21 cellular contexts compared by ENCODE assay signal in the genomic region with DNA sequence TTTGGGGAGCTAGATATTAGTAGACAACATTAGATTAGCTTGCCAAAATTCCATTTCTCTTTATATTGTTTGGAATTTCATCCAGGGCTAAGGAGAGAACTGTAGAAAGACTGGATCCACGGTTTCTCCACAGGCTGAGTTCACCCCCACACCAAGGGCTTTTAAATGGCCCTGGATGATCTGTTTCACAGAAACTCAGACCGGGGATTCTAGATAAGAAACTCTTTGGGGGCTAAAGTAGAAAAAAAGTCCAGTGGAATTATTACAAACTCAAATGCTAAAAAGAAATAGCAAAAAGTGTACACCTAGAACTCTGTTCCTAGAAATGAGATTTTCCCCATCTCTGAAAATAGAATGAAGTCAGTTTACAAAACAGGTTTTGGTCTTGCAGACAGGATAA.
"Had no signal": no experiment of that assay in that cellular context is flagged by ENCODE, and none has a peak within 500 bp of the region (broad histone marks: within the 10 kb centered on the region; RNA-seq: fewer than 3 reads in every experiment).

No MANE protein-coding gene starts in this region.

- H3K9me3 Mint-ChIP-seq: activated naive CD4-positive, alpha-beta T cell treated with anti-CD3 and anti-CD28 coated beads for 36 hours; activated T-cell treated with anti-CD3 and anti-CD28 coated beads, Interleukin-2, amount 50 U/mL, for 24 hours; dendritic cell treated with granulocyte-macrophage colony-stimulating factor and Interleukin-4, amounts not matched to agents 40 ng/mL and 50 ng/mL, for 4 days; neural crest cell had no signal

- H3K36me3 ChIP-seq: esophagus muscularis mucosa, gastroesophageal sphincter, left ventricle myocardium inferior, right atrium auricular region, thoracic aorta, upper lobe of left lung had no signal

- DNase-seq: activated CD4-positive, alpha-beta T cell treated with anti-CD3 and anti-CD28 coated beads, Interleukin-2, amount 50 U/mL, for 1 hour; activated naive CD4-positive, alpha-beta T cell treated with anti-CD3 and anti-CD28 coated beads for 36 hours; activated T-cell treated with anti-CD3 and anti-CD28 coated beads, Interleukin-2, amount 50 U/mL, for 24 hours; effector CD8-positive, alpha-beta T cell; heart right ventricle; kidney glomerular epithelial cell; left ventricle myocardium inferior; mammary epithelial cell; midbrain; SK-N-SH; stimulated activated CD4-positive, alpha-beta T cell treated with anti-CD3 and anti-CD28 coated beads, Interleukin-12 subunit alpha, Interleukin-12 subunit beta, amount 100 ng/mL, for 4 hours; stimulated activated CD4-positive, alpha-beta T cell treated with anti-CD3 and anti-CD28 coated beads, Interleukin-2, amount 100 ng/mL, for 24 hours; T1000; upper lobe of left lung had no signal

- ATAC-seq: gastroesophageal sphincter, heart right ventricle had no signal

- H3K4me3 ChIP-seq: esophagus muscularis mucosa, gastroesophageal sphincter, heart right ventricle, left ventricle myocardium inferior, right atrium auricular region, thoracic aorta, upper lobe of left lung had no signal

- H3K27me3 Mint-ChIP-seq: activated T-cell treated with anti-CD3 and anti-CD28 coated beads, Interleukin-2, amount 50 U/mL, for 24 hours; dendritic cell treated with granulocyte-macrophage colony-stimulating factor and Interleukin-4, amounts not matched to agents 40 ng/mL and 50 ng/mL, for 4 days; progenitor cell of endocrine pancreas had no signal

- H3K9me3 ChIP-seq: esophagus muscularis mucosa, gastroesophageal sphincter, heart right ventricle, left ventricle myocardium inferior, right atrium auricular region, SK-N-SH, thoracic aorta, upper lobe of left lung had no signal

- H3K4me3 Mint-ChIP-seq: activated naive CD4-positive, alpha-beta T cell treated with anti-CD3 and anti-CD28 coated beads for 36 hours; activated T-cell treated with anti-CD3 and anti-CD28 coated beads, Interleukin-2, amount 50 U/mL, for 24 hours; dendritic cell treated with granulocyte-macrophage colony-stimulating factor and Interleukin-4, amounts not matched to agents 40 ng/mL and 50 ng/mL, for 4 days; neural crest cell had no signal

- H3K27ac ChIP-seq: esophagus muscularis mucosa, gastroesophageal sphincter, right atrium auricular region, thoracic aorta had no signal

- H3K9ac ChIP-seq: SK-N-SH had no signal

- H3K4me1 ChIP-seq: esophagus muscularis mucosa, gastroesophageal sphincter, right atrium auricular region had no signal

- H3K27me3 ChIP-seq: esophagus muscularis mucosa, gastroesophageal sphincter, heart right ventricle, right atrium auricular region, upper lobe of left lung had no signal

- H3K27ac Mint-ChIP-seq: activated naive CD4-positive, alpha-beta T cell treated with anti-CD3 and anti-CD28 coated beads for 36 hours; activated T-cell treated with anti-CD3 and anti-CD28 coated beads, Interleukin-2, amount 50 U/mL, for 24 hours; progenitor cell of endocrine pancreas had no signal
